10 cellular contexts compared by ENCODE assay signal in the genomic region with DNA sequence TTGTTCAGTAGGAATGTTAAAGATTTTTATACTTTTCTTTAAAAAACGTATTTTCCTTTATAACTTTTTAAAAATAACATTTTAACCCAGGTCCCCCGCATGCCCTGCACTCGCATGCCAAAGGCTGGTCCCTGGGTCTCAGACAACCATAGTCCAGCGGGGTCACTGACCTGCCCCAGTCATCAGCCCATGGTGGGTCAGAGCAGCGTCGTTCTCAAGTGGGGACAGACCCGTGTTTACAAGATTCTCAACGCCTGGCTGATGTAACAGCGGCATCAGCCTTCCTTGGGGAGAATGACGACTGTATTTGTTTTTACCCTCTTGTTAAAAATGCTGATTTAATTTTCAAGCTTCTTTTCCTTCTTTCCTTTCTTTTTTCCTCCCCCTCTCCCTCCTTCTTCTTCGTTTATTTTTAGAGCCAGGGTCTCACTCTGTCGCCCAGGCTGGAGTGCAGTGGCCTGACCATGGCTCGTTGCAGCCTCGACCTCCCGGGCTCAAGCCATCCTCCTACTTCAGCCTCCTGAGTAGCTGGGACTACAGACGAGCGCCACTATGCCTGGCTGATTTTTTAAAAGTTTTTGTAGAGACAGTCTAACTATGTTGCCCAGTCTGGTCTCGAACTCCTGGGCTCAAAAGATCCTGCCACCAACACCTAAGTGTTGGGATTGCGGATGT. TPM values are rescaled to one million over a fixed set of nuclear protein-coding genes. Genes with fewer than 3 reads are reported as not detected.
DNase-seq lines count a peak whose midpoint lies in the region; ATAC-seq and TF ChIP-seq lines count a peak whose summit lies in the region.
"Had no signal": no experiment of that assay in that cellular context is flagged by ENCODE, and none has a peak within 500 bp of the region (broad histone marks: within the 10 kb centered on the region; RNA-seq: fewer than 3 reads in every experiment).

No MANE protein-coding gene starts in this region.

- H3K9ac ChIP-seq in mucosa of stomach (ENCODE audit: low read length): peak overlapping the region; percentile 7

- no peak for TF ChIP-seq CTCF in left ventricle myocardium inferior (IDR thresholded peaks at IDR 0.05; ENCODE audit: borderline replicate concordance)

- H3K4me3 ChIP-seq in left ventricle myocardium inferior (peak overlapping the region; percentile 76), mucosa of stomach (ENCODE audit: low read length) (peak overlapping the region; percentile 28), urinary bladder (ENCODE audit: low read depth, low read length) (peak overlapping the region; percentile 55)

- DNase-seq in left ventricle myocardium inferior (peak; percentile 25), Right ventricle myocardium inferior (ENCODE audit: missing footprints) (no peak), caudate nucleus (lab: John Stamatoyannopoulos, UW) (no peak), anterior cingulate cortex (lab: John Stamatoyannopoulos, UW) (no peak), NCI-H524 (lab: John Stamatoyannopoulos, UW) (no peak), NCI-H1930 (lab: John Stamatoyannopoulos, UW) (no peak)
- DNase-seq: HCEC 1CT, NCI-H187 treated with DMSO at 0.1 percent for 48 hours had no signal

- intact Hi-C loops in left ventricle myocardium inferior (cut with micrococcal nuclease) (no loop called here), Right ventricle myocardium inferior (cut with DNase I) (no loop called here)

- peaks cover 71% of the 10 kb centered on the region for H3K27me3 ChIP-seq in left ventricle myocardium inferior (ENCODE audit: low read depth)
- peaks cover 46% of the 10 kb centered on the region for H3K27me3 ChIP-seq in mucosa of stomach (ENCODE audit: control insufficient read depth, insufficient read depth, low read length)

- H3K4me1 ChIP-seq in left ventricle myocardium inferior (peaks cover 29% of the 10 kb centered on the region), mucosa of stomach (ENCODE audit: control insufficient read depth, insufficient read depth, low read length) (peaks cover 8% of the 10 kb centered on the region), urinary bladder (ENCODE audit: insufficient read depth) (peaks cover 1% of the 10 kb centered on the region)

- ATAC-seq in Right ventricle myocardium inferior: no peak

- H3K27ac ChIP-seq in left ventricle myocardium inferior (replicated peaks) (peak overlapping the region; percentile 82), caudate nucleus (ENCODE audit: low read depth, low read length) (peak overlapping the region; percentile 97), urinary bladder (ENCODE audit: low read depth) (no peak overlapping the region)

- 50% methylated on average over 19 of the region's 19 CpGs for WGBS in urinary bladder

- H3K36me3 ChIP-seq in left ventricle myocardium inferior (no peaks in the 10 kb centered on the region), mucosa of stomach (ENCODE audit: control insufficient read depth, insufficient read depth, low read length) (no peaks in the 10 kb centered on the region), urinary bladder (ENCODE audit: insufficient read depth) (no peaks in the 10 kb centered on the region)

- H3K9me3 ChIP-seq in left ventricle myocardium inferior (replicated peaks): no peaks in the 10 kb centered on the region
- H3K9me3 ChIP-seq in mucosa of stomach (ENCODE audit: control insufficient read depth, low read length): no peaks in the 10 kb centered on the region

RNA-seq across cellular contexts. Expression of gene EFHD1, which starts 1.0 kb away (rescaled TPM):
- total RNA-seq in left ventricle myocardium inferior (29.7 TPM), Right ventricle myocardium inferior (26.3 TPM), urinary bladder (1.4 TPM)
- 22.1 TPM for polyA plus RNA-seq in urinary bladder

Comparison
In these comparisons a context has a peak if more than half of its experiments do, and no peak if none do; other contexts are left out.
1. RNA of gene EFHD1, which starts 1.0 kb away (total RNA-seq): 29.7 TPM in left ventricle myocardium inferior (single experiment) and 26.3 TPM in Right ventricle myocardium inferior (single experiment); 1.4 TPM in urinary bladder (single experiment); every median in the first group is over 10 times any median in the second.
2. Peak in every context shown above with its lines, with median percentiles within 50 percentile points of each other: H3K4me3 ChIP-seq.